ENCODE assay signal across 30 cellular contexts in the genomic region with DNA sequence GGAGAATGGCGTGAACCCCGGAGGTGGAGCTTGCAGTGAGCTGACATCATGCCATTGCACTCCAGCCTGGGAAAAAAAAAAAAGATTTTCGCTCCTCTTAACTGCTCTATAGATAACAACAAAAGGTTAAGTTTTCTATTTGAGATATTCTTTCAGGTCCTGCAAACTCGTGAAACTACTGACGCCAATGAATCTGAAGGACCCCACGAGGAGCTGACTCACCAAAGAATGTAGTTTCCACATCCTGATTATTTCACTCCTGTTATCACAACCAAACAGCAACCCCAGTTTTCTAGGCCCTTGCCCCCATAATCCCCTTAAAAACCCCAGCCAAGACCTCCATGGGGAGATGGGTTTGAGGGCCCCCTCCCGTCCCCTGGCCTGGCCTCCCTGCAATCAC. TPM values are rescaled to one million over a fixed set of nuclear protein-coding genes. Genes with fewer than 3 reads are reported as not detected.
"Had no signal": no experiment of that assay in that cellular context is flagged by ENCODE, and none has a peak within 500 bp of the region (broad histone marks: within the 10 kb centered on the region; RNA-seq: fewer than 3 reads in every experiment).

No MANE protein-coding gene starts in this region.

- H3K4me1 Mint-ChIP-seq: activated CD4-positive, alpha-beta T cell treated with anti-CD3 and anti-CD28 coated beads for 36 hours; activated naive CD8-positive, alpha-beta T cell treated with anti-CD3 and anti-CD28 coated beads, Interleukin-2, amount 10 ng/mL, durations not matched to agents 7 days and 5 days; stimulated activated effector memory CD8-positive, alpha-beta T cell treated with anti-CD3 and anti-CD28 coated beads, Interleukin-12 subunit alpha, Interleukin-12 subunit beta, amount 100 ng/mL, for 72 hours; stimulated activated naive CD8-positive, alpha-beta T cell treated with anti-CD3 and anti-CD28 coated beads, Interleukin-15, amount 100 ng/mL, for 72 hours had no signal

- H3K4me3 ChIP-seq: cardiac muscle cell, gastrocnemius medialis, right lobe of liver, skin epidermis, tibial nerve had no signal

- H3K36me3 Mint-ChIP-seq: activated naive CD8-positive, alpha-beta T cell treated with anti-CD3 and anti-CD28 coated beads, Interleukin-2, amount 10 ng/mL, durations not matched to agents 7 days and 5 days; naive thymus-derived CD4-positive, alpha-beta T cell; stimulated activated effector memory CD8-positive, alpha-beta T cell treated with anti-CD3 and anti-CD28 coated beads, Interleukin-12 subunit alpha, Interleukin-12 subunit beta, amount 100 ng/mL, for 72 hours; WTC11 had no signal

- DNase-seq: activated CD4-positive, alpha-beta T cell treated with anti-CD3 and anti-CD28 coated beads for 36 hours; activated CD4-positive, alpha-beta T cell treated with anti-CD3 and anti-CD28 coated beads, Interleukin-2, amount 50 U/mL, for 48 hours; activated effector memory CD4-positive, alpha-beta T cell treated with Interleukin-2 at 50 U/mL for 16 hours; activated naive CD4-positive, alpha-beta T cell treated with anti-CD3 and anti-CD28 coated beads for 36 hours; activated naive CD8-positive, alpha-beta T cell treated with anti-CD3 and anti-CD28 coated beads, Interleukin-2, amount 10 ng/mL, durations not matched to agents 7 days and 5 days; activated T-cell treated with anti-CD3 and anti-CD28 coated beads, Interleukin-2, amount 50 U/mL, for 48 hours; amygdala; erythroblast; gastrocnemius medialis; head of caudate nucleus; islet precursor cell; left cardiac atrium; naive thymus-derived CD4-positive, alpha-beta T cell; posterior cingulate gyrus; right lobe of liver; stimulated activated CD4-positive, alpha-beta T cell treated with anti-CD3 and anti-CD28 coated beads, Interleukin-2, amount 100 ng/mL, for 24 hours; stimulated activated naive CD8-positive, alpha-beta T cell treated with anti-CD3 and anti-CD28 coated beads, Interleukin-15, amount 100 ng/mL, for 72 hours; T-helper 9 cell had no signal

- H3K4me3 Mint-ChIP-seq: activated CD4-positive, alpha-beta T cell treated with anti-CD3 and anti-CD28 coated beads for 36 hours; activated naive CD4-positive, alpha-beta T cell treated with anti-CD3 and anti-CD28 coated beads for 36 hours; activated naive CD8-positive, alpha-beta T cell treated with anti-CD3 and anti-CD28 coated beads, Interleukin-2, amount 10 ng/mL, durations not matched to agents 7 days and 5 days; naive thymus-derived CD4-positive, alpha-beta T cell; neural crest cell; stimulated activated effector memory CD8-positive, alpha-beta T cell treated with anti-CD3 and anti-CD28 coated beads, Interleukin-12 subunit alpha, Interleukin-12 subunit beta, amount 100 ng/mL, for 72 hours; stimulated activated naive CD8-positive, alpha-beta T cell treated with anti-CD3 and anti-CD28 coated beads, Interleukin-15, amount 100 ng/mL, for 72 hours; WTC11 had no signal

- H3K27me3 ChIP-seq: cardiac muscle cell, tibial nerve had no signal

- H3K9me3 Mint-ChIP-seq: activated naive CD4-positive, alpha-beta T cell treated with anti-CD3 and anti-CD28 coated beads for 36 hours; activated naive CD8-positive, alpha-beta T cell treated with anti-CD3 and anti-CD28 coated beads, Interleukin-2, amount 10 ng/mL, durations not matched to agents 7 days and 5 days; neural crest cell; stimulated activated effector memory CD8-positive, alpha-beta T cell treated with anti-CD3 and anti-CD28 coated beads, Interleukin-12 subunit alpha, Interleukin-12 subunit beta, amount 100 ng/mL, for 72 hours; stimulated activated naive CD8-positive, alpha-beta T cell treated with anti-CD3 and anti-CD28 coated beads, Interleukin-15, amount 100 ng/mL, for 72 hours had no signal

- H3K27ac Mint-ChIP-seq: activated CD4-positive, alpha-beta T cell treated with anti-CD3 and anti-CD28 coated beads for 36 hours; activated naive CD4-positive, alpha-beta T cell treated with anti-CD3 and anti-CD28 coated beads for 36 hours; activated naive CD8-positive, alpha-beta T cell treated with anti-CD3 and anti-CD28 coated beads, Interleukin-2, amount 10 ng/mL, durations not matched to agents 7 days and 5 days; naive thymus-derived CD4-positive, alpha-beta T cell; stimulated activated effector memory CD8-positive, alpha-beta T cell treated with anti-CD3 and anti-CD28 coated beads, Interleukin-12 subunit alpha, Interleukin-12 subunit beta, amount 100 ng/mL, for 72 hours; WTC11 had no signal

- H3K9me3 ChIP-seq: gastrocnemius medialis, right lobe of liver, tibial nerve had no signal

- ATAC-seq: activated CD4-positive, alpha-beta T cell treated with anti-CD3 and anti-CD28 coated beads for 36 hours; gastrocnemius medialis; left cardiac atrium; naive thymus-derived CD4-positive, alpha-beta T cell; right lobe of liver; stimulated activated naive CD8-positive, alpha-beta T cell treated with anti-CD3 and anti-CD28 coated beads, Interleukin-15, amount 100 ng/mL, for 72 hours; WTC11 had no signal

- H3K36me3 ChIP-seq: cardiac muscle cell, gastrocnemius medialis, right lobe of liver, tibial nerve had no signal

- H3K4me1 ChIP-seq: gastrocnemius medialis, right lobe of liver had no signal

RNA-seq across cellular contexts. Expression of gene OTOR, which starts 58.7 kb away (rescaled TPM):
- total RNA-seq: activated CD4-positive, alpha-beta T cell treated with anti-CD3 and anti-CD28 coated beads for 36 hours; activated naive CD4-positive, alpha-beta T cell treated with anti-CD3 and anti-CD28 coated beads for 36 hours; activated naive CD8-positive, alpha-beta T cell treated with anti-CD3 and anti-CD28 coated beads, Interleukin-2, amount 10 ng/mL, durations not matched to agents 7 days and 5 days; cardiac muscle cell; cerebellum; fibroblast of lung; gastrocnemius medialis; left cardiac atrium; lower leg skin; mesenteric fat pad; naive thymus-derived CD4-positive, alpha-beta T cell; neural crest cell; omental fat pad; right lobe of liver; T-helper 1 cell treated with Interleukin-12 subunit alpha and Interleukin-12 subunit beta and Interleukin-4 antibody, amounts not matched to agents 30 ng/mL and 1 ng/mL, for 36 hours; tibial nerve; WTC11 had no signal
